ENCODE assay signal across 21 cellular contexts in the genomic region with DNA sequence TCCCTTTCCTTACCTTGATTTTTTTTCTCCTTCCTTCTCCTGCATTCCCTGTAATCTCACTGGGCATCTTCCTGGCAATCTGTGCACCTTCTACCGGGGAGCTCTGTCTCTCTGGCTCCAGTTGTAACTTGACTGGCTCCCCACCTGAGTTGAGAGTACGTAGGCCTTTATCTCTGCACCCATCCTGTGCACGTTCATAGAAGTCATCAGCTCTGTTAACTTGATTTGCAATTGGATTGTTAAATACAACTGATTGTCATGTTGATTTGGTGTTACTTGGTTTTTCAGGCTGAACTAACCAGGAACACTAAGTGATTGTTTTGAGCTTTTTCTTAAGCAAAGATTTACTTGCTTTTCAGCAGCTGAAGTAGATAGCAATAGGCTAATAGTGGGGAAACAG. TPM values are rescaled to one million over a fixed set of nuclear protein-coding genes. Genes with fewer than 3 reads are reported as not detected.
DNase-seq lines count a peak whose midpoint lies in the region; ATAC-seq, FAIRE-seq and TF ChIP-seq lines count a peak whose summit lies in the region.
"Had no signal": no experiment of that assay in that cellular context is flagged by ENCODE, and none has a peak within 500 bp of the region (broad histone marks: within the 10 kb centered on the region; RNA-seq: fewer than 3 reads in every experiment).

No MANE protein-coding gene starts in this region.

- H2AFZ ChIP-seq in H1 (ENCODE audit: low read length) (no peak overlapping the region), HepG2 (ENCODE audit: low read length) (no peak overlapping the region)

- POLR2A ChIA-PET in H1 (lab: Charles Lee; ENCODE audit: partially characterized antibody) (interaction anchor here (1.0 to 2.8 kb wide), 7 partner anchors 12 to 102 kb away, joined by 3 to 16 read pairs (median 4); a partner anchor contains a TSS), HepG2 (lab: Yijun Ruan, JAX) (no interaction called here)

- no peak overlapping the region for H3K14ac ChIP-seq in H1 (ENCODE audit: insufficient read length)

- no peak overlapping the region for H4K8ac ChIP-seq in H1 (ENCODE audit: extremely low read depth, insufficient read depth, low read length)

- H3K4me2 ChIP-seq in H1 (ENCODE audit: insufficient read depth in 1 of 2, low read depth in 2 of 2, low read length in 2 of 2) (peak overlapping the region; percentile 57 to 97), HepG2 (ENCODE audit: low read depth, low read length) (no peak overlapping the region)

- H3K27ac Mint-ChIP-seq in IgD-negative memory B cell = peak overlapping the region in 2 of 3 donors; percentile 72 to 91
- H3K27ac Mint-ChIP-seq in naive B cell = peak overlapping the region; percentile 61 to 94 (median 93)
- H3K27ac Mint-ChIP-seq: activated CD4-positive, alpha-beta memory T cell treated with anti-CD3 and anti-CD28 coated beads, Interleukin-2, amount 10 ng/mL, durations not matched to agents 7 days and 5 days; activated naive CD4-positive, alpha-beta T cell treated with anti-CD3 and anti-CD28 coated beads, Interleukin-2, amount 50 U/mL, for 72 hours; activated T-cell treated with anti-CD3 and anti-CD28 coated beads, Interleukin-2, amount 50 U/mL, for 24 hours; CD4-positive, alpha-beta memory T cell had no signal

- no peak overlapping the region for H3K27ac ChIP-seq in H1 (ENCODE audit: low read depth, low read length)
- no peak overlapping the region for H3K27ac ChIP-seq in HepG2 (ENCODE audit: extremely low read length, insufficient read depth, low read length)
- H3K27ac ChIP-seq: body of pancreas, esophagus muscularis mucosa, stomach, vagina had no signal

- H2BK5ac ChIP-seq in H1 (ENCODE audit: low read depth, low read length) = no peak overlapping the region

- peak; percentile 43 to 44 for ATAC-seq in naive B cell (ENCODE audit: low read depth in 2 of 2)
- ATAC-seq in SK-N-SH treated with all-trans-retinoic acid at 6 μM for 48 hours = no peak
- ATAC-seq in HepG2 = no peak
- ATAC-seq: activated naive CD4-positive, alpha-beta T cell treated with anti-CD3 and anti-CD28 coated beads, Interleukin-2, amount 50 U/mL, for 72 hours; body of pancreas; left cardiac atrium; right cardiac atrium had no signal

- H4K5ac ChIP-seq in H1 (ENCODE audit: insufficient read length, low read depth, low read length) = peak overlapping the region; percentile 96

- WGBS in H1 (ENCODE audit: extremely low coverage in 1 of 2, insufficient coverage in 1 of 2, insufficient read length in 1 of 2, insufficient replicate concordance in 2 of 2, low coverage in 1 of 2, low lambda C conversion rate in 2 of 2, missing lambda C conversion rate in 1 of 2), 2 experiments = 0% methylated on average over 3 of the region's 3 CpGs; no CpG with 5 or more reads in 1 of the 2 experiments
- 56% methylated on average over 3 of the region's 3 CpGs for whole genome bisulfite sequencing in HepG2 (ENCODE audit: low lambda C conversion rate)

- H3K9me3 Mint-ChIP-seq in IgD-negative memory B cell = no peaks in the 10 kb centered on the region
- H3K9me3 Mint-ChIP-seq in naive B cell = no peaks in the 10 kb centered on the region
- H3K9me3 Mint-ChIP-seq: activated CD4-positive, alpha-beta memory T cell treated with anti-CD3 and anti-CD28 coated beads, Interleukin-2, amount 10 ng/mL, durations not matched to agents 7 days and 5 days; activated naive CD4-positive, alpha-beta T cell treated with anti-CD3 and anti-CD28 coated beads, Interleukin-2, amount 50 U/mL, for 72 hours; activated T-cell treated with anti-CD3 and anti-CD28 coated beads, Interleukin-2, amount 50 U/mL, for 24 hours had no signal

- H3K4ac ChIP-seq in H1 (replicated peaks; ENCODE audit: insufficient read length, low read depth, low read length) = no peak overlapping the region

- H3K4me1 ChIP-seq in H1 (replicated peaks in 1 of 4; ENCODE audit: control insufficient read depth in 3 of 4, insufficient read depth in 4 of 4, low read length in 3 of 4) (peaks cover 0 to 15% (median 9%) of the 10 kb centered on the region in 4 experiments; a peak in 5 of 7 replicates), HepG2 (ENCODE audit: insufficient read depth, low read length) (peaks cover under 1% of the 10 kb centered on the region; the same call in 1 of the 2 replicates)
- H3K4me1 ChIP-seq: body of pancreas had no signal

- H3K36me3 ChIP-seq in H1 (ENCODE audit: control insufficient read depth in 2 of 4, insufficient read depth in 4 of 4, low read length in 3 of 4) (no peaks in the 10 kb centered on the region; a peak in 1 of 8 replicates), HepG2 (replicated peaks in 1 of 2; ENCODE audit: control insufficient read depth in 1 of 2, insufficient read depth in 2 of 2, low read length in 2 of 2) (no peaks in the 10 kb centered on the region)
- H3K36me3 ChIP-seq: esophagus muscularis mucosa, stomach, vagina had no signal

- intact Hi-C loops in HepG2 (cut with micrococcal nuclease; ENCODE audit: unreplicated experiment) = no loop called here

- BruUV-seq in HepG2 (replicated peaks; lab: Mats Ljungman, UMichigan) = no TSS peak

- H3K23me2 ChIP-seq in H1 (ENCODE audit: low read depth, low read length) = peaks cover 2% of the 10 kb centered on the region; the same call in 1 of the 2 replicates

- H3K9me3 ChIP-seq in H1 (ENCODE audit: insufficient read depth in 2 of 2, low read depth in 1 of 2, low read length in 1 of 2) (no peaks in the 10 kb centered on the region), HepG2 (ENCODE audit: low read length) (no peaks in the 10 kb centered on the region)
- H3K9me3 ChIP-seq: body of pancreas, esophagus muscularis mucosa, stomach, vagina had no signal

- no peak for TF ChIP-seq CTCF in GM12865 (IDR thresholded peaks at IDR 0.05; ENCODE audit: insufficient read depth, low read depth, low read length, missing control alignments)
- TF ChIP-seq CTCF in H1 (IDR thresholded peaks at IDR 0.05; ENCODE audit: control extremely low read depth in 1 of 3, insufficient read depth in 1 of 3, low read depth in 1 of 3, low read length in 3 of 3) = no peak
- TF ChIP-seq CTCF in HepG2 (CRISPR knock-in tag; IDR thresholded peaks at IDR 0.05) = no peak

- TF ChIP-seq RAD21 in H1 (IDR thresholded peaks at IDR 0.05 in 1 of 2, conservative IDR thresholded peaks at IDR 0.05 in 1 of 2; ENCODE audit: low read depth in 2 of 2, low read length in 2 of 2) (no peak; a peak in 1 of 4 replicates), HepG2 (CRISPR knock-in tag; IDR thresholded peaks at IDR 0.05) (no peak)

- H3K36me3 Mint-ChIP-seq in IgD-negative memory B cell (peaks cover 18% of the 10 kb centered on the region), naive B cell (peaks cover 14 to 19% of the 10 kb centered on the region in 2 donors)
- H3K36me3 Mint-ChIP-seq: activated naive CD4-positive, alpha-beta T cell treated with anti-CD3 and anti-CD28 coated beads, Interleukin-2, amount 50 U/mL, for 72 hours; CD4-positive, alpha-beta memory T cell had no signal

- H3K23ac ChIP-seq in H1 (ENCODE audit: insufficient read length) = no peak overlapping the region

- H2BK15ac ChIP-seq in H1 (ENCODE audit: low read length) = no peak overlapping the region

- CTCF ChIA-PET in H1 (lab: Charles Lee; ENCODE audit: partially characterized antibody) = interaction anchor here (1.1 to 2.9 kb wide), 5 partner anchors 11 to 68 kb away, joined by 3 to 12 read pairs (median 4); a partner anchor contains a TSS
- CTCF ChIA-PET in HepG2 (lab: Yijun Ruan, JAX; ENCODE audit: low intra/inter-chr PET ratio, low total read pairs) = no interaction called here

- DNase-seq in GM12865 (ENCODE audit: low read depth) (no peak), H1 (ENCODE audit: low read depth in 1 of 2, low spot score in 2 of 2) (no peak), naive B cell (no peak), NCI-H1694 treated with DMSO at 0.1 percent for 48 hours (lab: John Stamatoyannopoulos, UW) (no peak), NCI-H146 treated with DMSO at 0.1 percent for 48 hours (lab: John Stamatoyannopoulos, UW; ENCODE audit: unreplicated experiment) (no peak), HepG2 (ENCODE audit: low spot score) (no peak)
- DNase-seq: activated CD4-positive, alpha-beta memory T cell treated with anti-CD3 and anti-CD28 coated beads, Interleukin-2, amount 10 ng/mL, durations not matched to agents 7 days and 5 days; activated T-cell treated with anti-CD3 and anti-CD28 coated beads, Interleukin-2, amount 50 U/mL, for 24 hours; body of pancreas; CD4-positive, alpha-beta memory T cell; left cardiac atrium; midbrain; NCI-H1436; NCI-H345; right cardiac atrium; stomach had no signal

- TF ChIP-seq EP300 in H1 (IDR thresholded peaks at IDR 0.05; ENCODE audit: borderline replicate concordance in 1 of 2, low read depth in 2 of 2, low read length in 2 of 2) (no peak), HepG2 (IDR thresholded peaks at IDR 0.05; ENCODE audit: low read depth in 2 of 2, low read length in 2 of 2) (no peak), HepG2 (CRISPR knock-in tag; IDR thresholded peaks at IDR 0.05; ENCODE audit: borderline replicate concordance) (no peak)

- no peaks in the 10 kb centered on the region for H3K27me3 Mint-ChIP-seq in IgD-negative memory B cell
- no peaks in the 10 kb centered on the region for H3K27me3 Mint-ChIP-seq in naive B cell
- H3K27me3 Mint-ChIP-seq: activated CD4-positive, alpha-beta memory T cell treated with anti-CD3 and anti-CD28 coated beads, Interleukin-2, amount 10 ng/mL, durations not matched to agents 7 days and 5 days; activated T-cell treated with anti-CD3 and anti-CD28 coated beads, Interleukin-2, amount 50 U/mL, for 24 hours; CD4-positive, alpha-beta memory T cell had no signal

- TF ChIP-seq POLR2A in H1 (IDR thresholded peaks at IDR 0.05; ENCODE audit: control extremely low read depth in 1 of 2, low read depth in 2 of 2, low read length in 2 of 2) (no peak; a peak in 1 of 3 replicates), HepG2 (IDR thresholded peaks at IDR 0.05; ENCODE audit: insufficient read depth in 1 of 2, low read depth in 2 of 2, low read length in 2 of 2) (no peak)

- H3K4me3 ChIP-seq in GM12865 (ENCODE audit: low read depth, low read length) = peak overlapping the region; percentile 18; the same call in 1 of the 2 replicates
- peak overlapping the region; percentile 12 to 45 (median 31); a peak in 5 of 8 replicates for H3K4me3 ChIP-seq in H1 (ENCODE audit: extremely low read depth in 1 of 4, insufficient read depth in 2 of 4, low read depth in 3 of 4, low read length in 4 of 4)
- H3K4me3 ChIP-seq in HepG2 (replicated peaks in 1 of 3; ENCODE audit: insufficient read depth in 1 of 3, low read depth in 2 of 3, low read length in 3 of 3) = no peak overlapping the region
- H3K4me3 ChIP-seq: body of pancreas, esophagus muscularis mucosa, stomach, vagina had no signal

- H2BK120ac ChIP-seq in H1 (replicated peaks; ENCODE audit: low read depth, low read length) = no peak overlapping the region

- H3K9ac ChIP-seq in H1 (replicated peaks in 1 of 4; ENCODE audit: extremely low read depth in 1 of 4, low read depth in 3 of 4, low read length in 3 of 4) (0 out of 7 replicates have a peak overlapping the region, but pooled peaks of 1 of the 4 experiments have one; percentile 32), HepG2 (ENCODE audit: insufficient read depth, low read depth, low read length) (no peak overlapping the region)

- H3K4me1 Mint-ChIP-seq in IgD-negative memory B cell = peaks cover 32 to 50% (median 43%) of the 10 kb centered on the region in 3 donors
- peaks cover 47 to 67% (median 52%) of the 10 kb centered on the region in 3 donors for H3K4me1 Mint-ChIP-seq in naive B cell
- H3K4me1 Mint-ChIP-seq: activated CD4-positive, alpha-beta memory T cell treated with anti-CD3 and anti-CD28 coated beads, Interleukin-2, amount 10 ng/mL, durations not matched to agents 7 days and 5 days; CD4-positive, alpha-beta memory T cell had no signal

- in situ Hi-C loops in HepG2 (cut with HindIII; ENCODE audit: extremely low pct_ligation_motif_present, low pct_unique_long_range_greater_than_20kb) = no loop called here

- H3K79me1 ChIP-seq in H1 (ENCODE audit: low read depth, low read length) = peaks cover 7% of the 10 kb centered on the region

- FAIRE-seq in H1 (lab: Jason Lieb, UNC) (peak; percentile 97), HepG2 (lab: Jason Lieb, UNC) (no peak)

- H3K56ac ChIP-seq in H1 (replicated peaks; ENCODE audit: insufficient read length, low read depth, low read length) = no peak overlapping the region

- H3K27me3 ChIP-seq in H1 (replicated peaks in 1 of 4; ENCODE audit: control insufficient read depth in 3 of 4, extremely low read depth in 1 of 4, insufficient read depth in 3 of 4, low read length in 3 of 4) (no peaks in the 10 kb centered on the region), HepG2 (ENCODE audit: control insufficient read depth in 1 of 2, insufficient read depth in 2 of 2, low read length in 2 of 2) (no peaks in the 10 kb centered on the region)
- H3K27me3 ChIP-seq: body of pancreas, esophagus muscularis mucosa, stomach, vagina had no signal

- no peak overlapping the region for H4K91ac ChIP-seq in H1 (replicated peaks; ENCODE audit: insufficient read length, low read length)

- H2BK12ac ChIP-seq in H1 (ENCODE audit: low read depth, low read length) = no peak overlapping the region

- H3K79me2 ChIP-seq in H1 (ENCODE audit: control insufficient read depth in 1 of 2, insufficient read depth in 2 of 2, low read length in 2 of 2) = peaks cover 11 to 54% of the 10 kb centered on the region in 2 experiments; a peak in 3 of 4 replicates
- peaks cover 2% of the 10 kb centered on the region for H3K79me2 ChIP-seq in HepG2 (ENCODE audit: insufficient read depth, low read length)

- H3K4me3 Mint-ChIP-seq in IgD-negative memory B cell = peak overlapping the region; percentile 58 to 94 (median 78)
- H3K4me3 Mint-ChIP-seq in naive B cell = peak overlapping the region; percentile 67 to 93 (median 88)
- H3K4me3 Mint-ChIP-seq: activated CD4-positive, alpha-beta memory T cell treated with anti-CD3 and anti-CD28 coated beads, Interleukin-2, amount 10 ng/mL, durations not matched to agents 7 days and 5 days; activated T-cell treated with anti-CD3 and anti-CD28 coated beads, Interleukin-2, amount 50 U/mL, for 24 hours; CD4-positive, alpha-beta memory T cell had no signal

- no peak overlapping the region for H2BK20ac ChIP-seq in H1 (ENCODE audit: low read length)

- H2AK5ac ChIP-seq in H1 (ENCODE audit: low read depth, low read length) = no peak overlapping the region

- H4K20me1 ChIP-seq in H1 (replicated peaks in 1 of 2; ENCODE audit: control insufficient read depth in 1 of 2, insufficient read depth in 2 of 2, low read length in 2 of 2) = no peaks in the 10 kb centered on the region
- H4K20me1 ChIP-seq in HepG2 (ENCODE audit: insufficient read depth, low read length) = no peaks in the 10 kb centered on the region

- no peak overlapping the region for H3K18ac ChIP-seq in H1 (ENCODE audit: extremely low read depth, low read length)

RNA-seq across cellular contexts. Expression of a gene that starts 11.8 kb away (rescaled TPM):
- polyA plus RNA-seq in IgD-negative memory B cell (298 TPM), H1 (2011; rRNA removed) (9.8 and 14.8 TPM in 2 replicates), naive B cell (ENCODE audit: low read depth in 6 of 6) (100 to 1,000 TPM; 239 to 378 (median 304) TPM), HepG2 (2011; rRNA removed) (4.2 and 4.6 TPM in 2 replicates)
- total RNA-seq in H1 (2021; fragmentation: NEBNext Ultra II Directional; extraction: Animal tissue kit (Norgen Biotek cat#: 25700)) = 37.5 TPM in 2 replicates
- 17.2 TPM for polyA plus RNA-seq in H1 (2011; cell fraction: cytosol; rRNA removed)
- 5.7 TPM for polyA plus RNA-seq in H1 (2011; cell fraction: nucleus; rRNA removed)
- 20.1 to 31.4 TPM (median 23.6 TPM) in 4 replicates for polyA plus RNA-seq in H1 (2012, experiment 1 of 2)
- 1.9 TPM for polyA plus RNA-seq in H1 (2012, experiment 2 of 2)
- 23.1 TPM for polyA plus RNA-seq in H1 (2013, experiment 1 of 2)
- 23.0 TPM for polyA plus RNA-seq in H1 (2013, experiment 2 of 2)
- polyA minus RNA-seq in H1 (2011; rRNA and poly(A)+ RNA removed) = 20.3 and 20.4 TPM in 2 replicates
- 16.1 TPM for polyA minus RNA-seq in H1 (2011; cell fraction: cytosol; rRNA and poly(A)+ RNA removed)
- polyA minus RNA-seq in H1 (2011; cell fraction: nucleus; rRNA and poly(A)+ RNA removed) = 18.2 TPM
- total RNA-seq in HepG2 (2016; rRNA removed; fragmentation: Illumina TruSeq; extraction: Trizol) = 8.7 and 14.9 TPM in 2 replicates
- 6.5 TPM in 2 replicates for total RNA-seq in HepG2 (2016; cell fraction: cytosol; rRNA removed; fragmentation: Illumina TruSeq; extraction: Trizol; ENCODE audit: low read depth)
- total RNA-seq in HepG2 (2016; cell fraction: insoluble cytoplasmic fraction; rRNA removed; fragmentation: Illumina TruSeq; extraction: Trizol) = 9.1 and 14.4 TPM in 2 replicates
- total RNA-seq in HepG2 (2016; cell fraction: membrane; rRNA removed; fragmentation: Illumina TruSeq; extraction: Trizol) = 5.1 and 5.8 TPM in 2 replicates
- 8.1 and 8.8 TPM in 2 replicates for total RNA-seq in HepG2 (2016; cell fraction: nucleus; rRNA removed; fragmentation: Illumina TruSeq; extraction: Trizol)
- polyA plus RNA-seq in HepG2 (2011; cell fraction: cytosol; rRNA removed) = 3.2 and 5.0 TPM in 2 replicates
- polyA plus RNA-seq in HepG2 (2011; cell fraction: nucleus; rRNA removed) = 1.5 and 2.5 TPM in 2 replicates
- polyA plus RNA-seq in HepG2 (2012) = 7.2 and 7.3 TPM in 2 replicates
- polyA plus RNA-seq in HepG2 (2016; cell fraction: cytosol; fragmentation: Illumina TruSeq; extraction: Trizol; ENCODE audit: low read depth) = 0.50 and 0.55 TPM in 2 replicates
- polyA plus RNA-seq in HepG2 (2016; cell fraction: insoluble cytoplasmic fraction; fragmentation: Illumina TruSeq; extraction: Trizol; ENCODE audit: low read depth) = 14.4 and 14.9 TPM in 2 replicates
- polyA plus RNA-seq in HepG2 (2016; cell fraction: membrane; fragmentation: Illumina TruSeq; extraction: Trizol; ENCODE audit: low read depth) = 1.9 and 2.0 TPM in 2 replicates
- polyA plus RNA-seq in HepG2 (2016; cell fraction: nucleus; fragmentation: Illumina TruSeq; extraction: Trizol; ENCODE audit: insufficient read depth, low read depth) = 8.0 and 8.5 TPM in 2 replicates
- 4.9 and 17.3 TPM in 2 replicates for polyA minus RNA-seq in HepG2 (2011; rRNA and poly(A)+ RNA removed; ENCODE audit: low replicate concordance)
- 5.2 and 6.8 TPM in 2 replicates for polyA minus RNA-seq in HepG2 (2011; cell fraction: cytosol; rRNA and poly(A)+ RNA removed)
- polyA minus RNA-seq in HepG2 (2011; cell fraction: nucleus; rRNA and poly(A)+ RNA removed) = 5.4 and 6.7 TPM in 2 replicates

Comparison
In these comparisons a context has a peak if more than half of its experiments do, and no peak if none do; other contexts are left out.
1. H3K4me3 ChIP-seq: peak in GM12865 (single experiment) and H1 (4 of 4); none in HepG2 (0 of 3).
2. ATAC-seq: peak in naive B cell (2 of 2); none in SK-N-SH treated with all-trans-retinoic acid at 6 μM for 48 hours (single experiment) and HepG2 (single experiment).